Comparison of ENCODE assay signal across 36 cellular contexts in genomic region chr17:35978346-35978745, GRCh38. TPM values are rescaled to one million over a fixed set of nuclear protein-coding genes. Genes with fewer than 3 reads are reported as not detected.
"Had no signal": no experiment of that assay in that cellular context is flagged by ENCODE, and none has a peak within 500 bp of the region (broad histone marks: within the 10 kb centered on the region; RNA-seq: fewer than 3 reads in every experiment).

No MANE protein-coding gene starts in this region.

- DNase-seq: activated B cell treated with CpG ODN at 0.5 μM for 24 hours; activated CD8-positive, alpha-beta memory T cell treated with anti-CD3 and anti-CD28 coated beads for 24 hours; activated CD8-positive, alpha-beta memory T cell treated with anti-CD3 and anti-CD28 coated beads, Interleukin-2, amount 50 U/mL, for 4 hours; activated gamma-delta T cell; activated naive CD4-positive, alpha-beta T cell treated with anti-CD3 and anti-CD28 coated beads, Interleukin-2, amount 10 ng/mL, durations not matched to agents 7 days and 5 days; activated naive CD8-positive, alpha-beta T cell treated with anti-CD3 and anti-CD28 coated beads, Interleukin-2, amount 10 ng/mL, durations not matched to agents 7 days and 5 days; activated T-cell treated with anti-CD3 and anti-CD28 coated beads, Interleukin-2, amount 50 U/mL, for 1 hour; cortex of kidney; endodermal cell; esophagus squamous epithelium; foreskin melanocyte; heart right ventricle; lower lobe of right lung; mesenchymal stem cell; naive thymus-derived CD8-positive, alpha-beta T cell; right lobe of liver; stimulated activated CD4-positive, alpha-beta T cell treated with anti-CD3 and anti-CD28 coated beads, Interleukin-2, amount 100 ng/mL, for 48 hours; T-cell; trophoblast cell; uterus had no signal

- H3K4me1 ChIP-seq: ascending aorta, uterus had no signal

- H3K36me3 ChIP-seq: ascending aorta, esophagus squamous epithelium, heart right ventricle, lower lobe of right lung, thoracic aorta, uterus had no signal

- H3K4me3 Mint-ChIP-seq: activated B cell treated with CpG ODN at 0.5 μM for 24 hours; activated naive CD4-positive, alpha-beta T cell treated with anti-CD3 and anti-CD28 coated beads, Interleukin-2, amount 10 ng/mL, durations not matched to agents 7 days and 5 days; activated naive CD8-positive, alpha-beta T cell treated with anti-CD3 and anti-CD28 coated beads, Interleukin-2, amount 10 ng/mL, durations not matched to agents 7 days and 5 days; activated T-helper 1 cell treated with anti-CD3 and anti-CD28 coated beads, Interleukin-12 subunit alpha, Interleukin-12 subunit beta, Interleukin-2, Interleukin-4 antibody, amounts not matched to agents 30 ng/mL and 10 ng/mL and 1 ng/mL, durations not matched to agents 14 hours and 24 hours and 36 hours; brain; endodermal cell; naive thymus-derived CD8-positive, alpha-beta T cell; stimulated activated naive CD8-positive, alpha-beta T cell treated with anti-CD3 and anti-CD28 coated beads, Interleukin-15, Interleukin-2, amounts not matched to agents 100 ng/mL and 50 ng/mL, for 24 hours; T-cell had no signal

- H3K27ac ChIP-seq: ascending aorta, epithelial cell of prostate, esophagus squamous epithelium, heart right ventricle, lower lobe of right lung, thoracic aorta, uterus had no signal

- H3K27ac Mint-ChIP-seq: activated naive CD4-positive, alpha-beta T cell treated with anti-CD3 and anti-CD28 coated beads, Interleukin-2, amount 10 ng/mL, durations not matched to agents 7 days and 5 days; activated naive CD8-positive, alpha-beta T cell treated with anti-CD3 and anti-CD28 coated beads, Interleukin-2, amount 10 ng/mL, durations not matched to agents 7 days and 5 days; activated T-helper 1 cell treated with anti-CD3 and anti-CD28 coated beads, Interleukin-12 subunit alpha, Interleukin-12 subunit beta, Interleukin-2, Interleukin-4 antibody, amounts not matched to agents 30 ng/mL and 10 ng/mL and 1 ng/mL, durations not matched to agents 14 hours and 24 hours and 36 hours; brain; endodermal cell; stimulated activated naive CD8-positive, alpha-beta T cell treated with anti-CD3 and anti-CD28 coated beads, Interleukin-15, Interleukin-2, amounts not matched to agents 100 ng/mL and 50 ng/mL, for 24 hours; T-cell had no signal

- ATAC-seq: heart right ventricle; naive thymus-derived CD8-positive, alpha-beta T cell; right lobe of liver; T-cell had no signal

- H3K9me3 ChIP-seq: ascending aorta, esophagus squamous epithelium, heart right ventricle, lower lobe of right lung, right lobe of liver, thoracic aorta, uterus had no signal

- H3K4me1 Mint-ChIP-seq: activated naive CD4-positive, alpha-beta T cell treated with anti-CD3 and anti-CD28 coated beads, Interleukin-2, amount 10 ng/mL, durations not matched to agents 7 days and 5 days; activated naive CD8-positive, alpha-beta T cell treated with anti-CD3 and anti-CD28 coated beads, Interleukin-2, amount 10 ng/mL, durations not matched to agents 7 days and 5 days; brain had no signal

- H3K9me3 Mint-ChIP-seq: activated B cell treated with CpG ODN at 0.5 μM for 24 hours; activated naive CD4-positive, alpha-beta T cell treated with anti-CD3 and anti-CD28 coated beads, Interleukin-2, amount 10 ng/mL, durations not matched to agents 7 days and 5 days; activated naive CD8-positive, alpha-beta T cell treated with anti-CD3 and anti-CD28 coated beads, Interleukin-2, amount 10 ng/mL, durations not matched to agents 7 days and 5 days; activated T-helper 1 cell treated with anti-CD3 and anti-CD28 coated beads, Interleukin-12 subunit alpha, Interleukin-12 subunit beta, Interleukin-2, Interleukin-4 antibody, amounts not matched to agents 30 ng/mL and 10 ng/mL and 1 ng/mL, durations not matched to agents 14 hours and 24 hours and 36 hours; endodermal cell; naive thymus-derived CD8-positive, alpha-beta T cell; stimulated activated naive CD8-positive, alpha-beta T cell treated with anti-CD3 and anti-CD28 coated beads, Interleukin-15, Interleukin-2, amounts not matched to agents 100 ng/mL and 50 ng/mL, for 24 hours; T-cell had no signal

- H3K4me3 ChIP-seq: ascending aorta, esophagus squamous epithelium, heart right ventricle, lower lobe of right lung, thoracic aorta, uterus had no signal

- H3K36me3 Mint-ChIP-seq: activated naive CD4-positive, alpha-beta T cell treated with anti-CD3 and anti-CD28 coated beads, Interleukin-2, amount 10 ng/mL, durations not matched to agents 7 days and 5 days; activated naive CD8-positive, alpha-beta T cell treated with anti-CD3 and anti-CD28 coated beads, Interleukin-2, amount 10 ng/mL, durations not matched to agents 7 days and 5 days; brain; naive thymus-derived CD8-positive, alpha-beta T cell; T-cell had no signal

- H3K27me3 ChIP-seq: ascending aorta, esophagus squamous epithelium, right lobe of liver, uterus had no signal

RNA-seq across cellular contexts. Expression of gene CCL16, which starts 3.0 kb away (rescaled TPM):
- total RNA-seq: activated B cell treated with CpG ODN at 0.5 μM for 24 hours; activated naive CD8-positive, alpha-beta T cell treated with anti-CD3 and anti-CD28 coated beads, Interleukin-2, amount 10 ng/mL, durations not matched to agents 7 days and 5 days; activated T-helper 1 cell treated with anti-CD3 and anti-CD28 coated beads, Interleukin-12 subunit alpha, Interleukin-12 subunit beta, Interleukin-2, Interleukin-4 antibody, amounts not matched to agents 30 ng/mL and 10 ng/mL and 1 ng/mL, durations not matched to agents 14 hours and 24 hours and 36 hours; ascending aorta; cardiac septum; cerebellum; endodermal cell; glomerular endothelial cell; heart right ventricle; kidney epithelial cell; naive thymus-derived CD8-positive, alpha-beta T cell; osteocyte; renal cortical epithelial cell; skeletal muscle tissue; T-cell; T-helper 2 cell treated with Interferon-gamma antibody and Interleukin-4, amounts not matched to agents 100 ng/mL and 5 ng/mL, for 36 hours; thoracic aorta had no signal
- polyA plus RNA-seq: naive thymus-derived CD8-positive, alpha-beta T cell had no signal

RNA-seq across cellular contexts. Expression of gene CCL14, which starts 8.2 kb away (rescaled TPM):
- total RNA-seq: activated B cell treated with CpG ODN at 0.5 μM for 24 hours; activated naive CD8-positive, alpha-beta T cell treated with anti-CD3 and anti-CD28 coated beads, Interleukin-2, amount 10 ng/mL, durations not matched to agents 7 days and 5 days; activated T-helper 1 cell treated with anti-CD3 and anti-CD28 coated beads, Interleukin-12 subunit alpha, Interleukin-12 subunit beta, Interleukin-2, Interleukin-4 antibody, amounts not matched to agents 30 ng/mL and 10 ng/mL and 1 ng/mL, durations not matched to agents 14 hours and 24 hours and 36 hours; endodermal cell; kidney epithelial cell; naive thymus-derived CD8-positive, alpha-beta T cell; osteocyte; renal cortical epithelial cell; T-cell; T-helper 2 cell treated with Interferon-gamma antibody and Interleukin-4, amounts not matched to agents 100 ng/mL and 5 ng/mL, for 36 hours had no signal
- polyA plus RNA-seq: naive thymus-derived CD8-positive, alpha-beta T cell had no signal

RNA-seq across cellular contexts. Expression of gene CCL15, which starts 23.0 kb away (rescaled TPM):
- total RNA-seq: activated B cell treated with CpG ODN at 0.5 μM for 24 hours; activated naive CD8-positive, alpha-beta T cell treated with anti-CD3 and anti-CD28 coated beads, Interleukin-2, amount 10 ng/mL, durations not matched to agents 7 days and 5 days; activated T-helper 1 cell treated with anti-CD3 and anti-CD28 coated beads, Interleukin-12 subunit alpha, Interleukin-12 subunit beta, Interleukin-2, Interleukin-4 antibody, amounts not matched to agents 30 ng/mL and 10 ng/mL and 1 ng/mL, durations not matched to agents 14 hours and 24 hours and 36 hours; ascending aorta; cardiac septum; cerebellum; endodermal cell; esophagus squamous epithelium; glomerular endothelial cell; heart right ventricle; kidney epithelial cell; naive thymus-derived CD8-positive, alpha-beta T cell; osteocyte; posterior vena cava; renal cortical epithelial cell; skeletal muscle tissue; subcutaneous adipose tissue; T-cell; T-helper 2 cell treated with Interferon-gamma antibody and Interleukin-4, amounts not matched to agents 100 ng/mL and 5 ng/mL, for 36 hours; thoracic aorta had no signal
- polyA plus RNA-seq: heart right ventricle; naive thymus-derived CD8-positive, alpha-beta T cell had no signal

RNA-seq across cellular contexts. Expression of gene LYZL6, which starts 34.8 kb away (rescaled TPM):
- total RNA-seq: activated B cell treated with CpG ODN at 0.5 μM for 24 hours; activated naive CD8-positive, alpha-beta T cell treated with anti-CD3 and anti-CD28 coated beads, Interleukin-2, amount 10 ng/mL, durations not matched to agents 7 days and 5 days; activated T-helper 1 cell treated with anti-CD3 and anti-CD28 coated beads, Interleukin-12 subunit alpha, Interleukin-12 subunit beta, Interleukin-2, Interleukin-4 antibody, amounts not matched to agents 30 ng/mL and 10 ng/mL and 1 ng/mL, durations not matched to agents 14 hours and 24 hours and 36 hours; ascending aorta; cardiac septum; cerebellum; endodermal cell; esophagus squamous epithelium; glomerular endothelial cell; heart right ventricle; kidney epithelial cell; lower lobe of right lung; naive thymus-derived CD8-positive, alpha-beta T cell; osteocyte; posterior vena cava; renal cortical epithelial cell; right lobe of liver; skeletal muscle tissue; subcutaneous adipose tissue; T-cell; T-helper 2 cell treated with Interferon-gamma antibody and Interleukin-4, amounts not matched to agents 100 ng/mL and 5 ng/mL, for 36 hours; thoracic aorta; uterus had no signal
- polyA plus RNA-seq: heart right ventricle; naive thymus-derived CD8-positive, alpha-beta T cell had no signal

RNA-seq across cellular contexts. Expression of gene CCL23, which starts 39.4 kb away (rescaled TPM):
- total RNA-seq: activated B cell treated with CpG ODN at 0.5 μM for 24 hours; activated naive CD8-positive, alpha-beta T cell treated with anti-CD3 and anti-CD28 coated beads, Interleukin-2, amount 10 ng/mL, durations not matched to agents 7 days and 5 days; activated T-helper 1 cell treated with anti-CD3 and anti-CD28 coated beads, Interleukin-12 subunit alpha, Interleukin-12 subunit beta, Interleukin-2, Interleukin-4 antibody, amounts not matched to agents 30 ng/mL and 10 ng/mL and 1 ng/mL, durations not matched to agents 14 hours and 24 hours and 36 hours; cardiac septum; cerebellum; endodermal cell; glomerular endothelial cell; kidney epithelial cell; naive thymus-derived CD8-positive, alpha-beta T cell; osteocyte; renal cortical epithelial cell; skeletal muscle tissue; T-cell; T-helper 2 cell treated with Interferon-gamma antibody and Interleukin-4, amounts not matched to agents 100 ng/mL and 5 ng/mL, for 36 hours; thoracic aorta had no signal
- polyA plus RNA-seq: naive thymus-derived CD8-positive, alpha-beta T cell had no signal
